Comparison of ENCODE assay signal across 30 cellular contexts in genomic region chr12:68264864-68265256, GRCh38. TPM values are rescaled to one million over a fixed set of nuclear protein-coding genes. Genes with fewer than 3 reads are reported as not detected.
A peak's percentile ranks its signal among the peaks of the same experiment; 100 is the strongest.
DNase-seq lines count a peak whose midpoint lies in the region; ATAC-seq, FAIRE-seq and TF ChIP-seq lines count a peak whose summit lies in the region.
"Had no signal": no experiment of that assay in that cellular context is flagged by ENCODE, and none has a peak within 500 bp of the region (broad histone marks: within the 10 kb centered on the region; RNA-seq: fewer than 3 reads in every experiment).

No MANE protein-coding gene starts in this region.

- peak overlapping the region in 2 of 3 donors; percentile 17 to 39 for H3K27ac ChIP-seq in thyroid gland
- H3K27ac ChIP-seq: coronary artery, RWPE1 had no signal

- H3K27me3 ChIP-seq in adipocyte (replicated peaks; ENCODE audit: control insufficient read depth, insufficient read depth, low read length) (no peaks in the 10 kb centered on the region), thyroid gland (no peaks in the 10 kb centered on the region)

- peaks cover 8% of the 10 kb centered on the region for H3K27me3 Mint-ChIP-seq in activated CD4-positive, alpha-beta T cell treated with anti-CD3 and anti-CD28 coated beads, Interleukin-2, amount 10 ng/mL, durations not matched to agents 24 days and 14 days
- H3K27me3 Mint-ChIP-seq in activated CD4-positive, alpha-beta T cell treated with anti-CD3 and anti-CD28 coated beads, Interleukin-2, amount 10 ng/mL, durations not matched to agents 7 days and 5 days = peaks cover 20% of the 10 kb centered on the region

- H3K36me3 ChIP-seq in adipocyte (ENCODE audit: control insufficient read depth, insufficient read depth, low read length, severe bottlenecking) = no peaks in the 10 kb centered on the region
- no peaks in the 10 kb centered on the region for H3K36me3 ChIP-seq in thyroid gland
- H3K36me3 ChIP-seq: HAP-1 had no signal

- H3K9me3 Mint-ChIP-seq in activated CD4-positive, alpha-beta T cell treated with anti-CD3 and anti-CD28 coated beads, Interleukin-2, amount 10 ng/mL, durations not matched to agents 24 days and 14 days = peaks cover 7% of the 10 kb centered on the region
- peaks cover 5% of the 10 kb centered on the region for H3K9me3 Mint-ChIP-seq in activated CD4-positive, alpha-beta T cell treated with anti-CD3 and anti-CD28 coated beads, Interleukin-2, amount 10 ng/mL, durations not matched to agents 7 days and 5 days
- H3K9me3 Mint-ChIP-seq: activated naive CD4-positive, alpha-beta T cell treated with anti-CD3 and anti-CD28 coated beads, Interleukin-2, amount 50 U/mL, for 72 hours; brain had no signal

- POLR2A ChIA-PET in activated CD4-positive, alpha-beta T cell treated with anti-CD3 and anti-CD28 coated beads, Interleukin-2, amount 10 ng/mL, durations not matched to agents 7 days and 5 days (lab: Charles Lee) = no interaction called here

- H3K4me1 Mint-ChIP-seq in activated CD4-positive, alpha-beta T cell treated with anti-CD3 and anti-CD28 coated beads, Interleukin-2, amount 10 ng/mL, durations not matched to agents 24 days and 14 days = peaks cover 65% of the 10 kb centered on the region
- H3K4me1 Mint-ChIP-seq in activated CD4-positive, alpha-beta T cell treated with anti-CD3 and anti-CD28 coated beads, Interleukin-2, amount 10 ng/mL, durations not matched to agents 7 days and 5 days = peaks cover 30% of the 10 kb centered on the region

- peaks cover 3% of the 10 kb centered on the region for H3K36me3 Mint-ChIP-seq in activated CD4-positive, alpha-beta T cell treated with anti-CD3 and anti-CD28 coated beads, Interleukin-2, amount 10 ng/mL, durations not matched to agents 24 days and 14 days (ENCODE audit: low read depth)
- H3K36me3 Mint-ChIP-seq in activated CD4-positive, alpha-beta T cell treated with anti-CD3 and anti-CD28 coated beads, Interleukin-2, amount 10 ng/mL, durations not matched to agents 7 days and 5 days (ENCODE audit: low read depth) = no peaks in the 10 kb centered on the region
- H3K36me3 Mint-ChIP-seq: activated naive CD4-positive, alpha-beta T cell treated with anti-CD3 and anti-CD28 coated beads, Interleukin-2, amount 50 U/mL, for 72 hours; brain had no signal

- TF ChIP-seq POLR2A in thyroid gland (IDR thresholded peaks at IDR 0.05) (no peak), GM12891 (IDR thresholded peaks at IDR 0.05; ENCODE audit: low read depth, low read length) (no peak)

- no peak overlapping the region for H3K9ac ChIP-seq in adipocyte (ENCODE audit: low read length)

- FAIRE-seq in GM12891 (lab: Jason Lieb, UNC) = no peak
- FAIRE-seq: D721Med, endometrium, keratinocyte had no signal

- H3K4me3 ChIP-seq in adipocyte (ENCODE audit: low read length) (no peak overlapping the region), fibroblast of the aortic adventitia (ENCODE audit: low read depth, low read length) (no peak overlapping the region), thyroid gland (replicated peaks in 1 of 3) (no peak overlapping the region)
- H3K4me3 ChIP-seq: coronary artery, HAP-1, lung had no signal

- CTCF ChIA-PET in activated CD4-positive, alpha-beta T cell treated with anti-CD3 and anti-CD28 coated beads, Interleukin-2, amount 10 ng/mL, durations not matched to agents 7 days and 5 days (lab: Charles Lee) = interaction anchor here (0.6 to 1.3 kb wide), 3 partner anchors 20 to 36 kb away, joined by 4 read pairs; no protein-coding TSS in a partner anchor

- no peak for DNase-seq in activated CD4-positive, alpha-beta T cell treated with anti-CD3 and anti-CD28 coated beads, Interleukin-2, amount 10 ng/mL, durations not matched to agents 24 days and 14 days
- no peak for DNase-seq in activated CD4-positive, alpha-beta T cell treated with anti-CD3 and anti-CD28 coated beads, Interleukin-2, amount 10 ng/mL, durations not matched to agents 7 days and 5 days
- DNase-seq in adipocyte (ENCODE audit: low read depth) (peak; percentile 63), fibroblast of the aortic adventitia (ENCODE audit: low read depth) (peak; percentile 88), thyroid gland (no peak), GM12891 (ENCODE audit: insufficient read length, low spot score) (no peak)
- no peak for DNase-seq in activated naive CD4-positive, alpha-beta T cell treated with anti-CD3 and anti-CD28 coated beads, Interleukin-2, amount 50 U/mL, for 16 hours
- DNase-seq: activated CD4-positive, alpha-beta T cell treated with anti-CD3 and anti-CD28 coated beads for 1 hour; activated T-cell treated with anti-CD3 and anti-CD28 coated beads, Interleukin-2, amount 50 U/mL, for 48 hours; C1 segment of cervical spinal cord; foreskin melanocyte; GDM1; hippocampal formation; NCI-H2081 treated with DMSO at 0.1 percent for 48 hours; NCI-H510A treated with DMSO at 0.1 percent for 48 hours; nucleus accumbens; stimulated activated CD4-positive, alpha-beta T cell treated with anti-CD3 and anti-CD28 coated beads, Interleukin-15, amount 100 ng/mL, for 24 hours; substantia nigra had no signal

- no peak overlapping the region for H3K4me3 Mint-ChIP-seq in activated CD4-positive, alpha-beta T cell treated with anti-CD3 and anti-CD28 coated beads, Interleukin-2, amount 10 ng/mL, durations not matched to agents 24 days and 14 days
- H3K4me3 Mint-ChIP-seq in activated CD4-positive, alpha-beta T cell treated with anti-CD3 and anti-CD28 coated beads, Interleukin-2, amount 10 ng/mL, durations not matched to agents 7 days and 5 days = no peak overlapping the region
- H3K4me3 Mint-ChIP-seq: brain had no signal

- H3K27ac Mint-ChIP-seq in activated CD4-positive, alpha-beta T cell treated with anti-CD3 and anti-CD28 coated beads, Interleukin-2, amount 10 ng/mL, durations not matched to agents 24 days and 14 days = peak overlapping the region; percentile 77
- H3K27ac Mint-ChIP-seq in activated CD4-positive, alpha-beta T cell treated with anti-CD3 and anti-CD28 coated beads, Interleukin-2, amount 10 ng/mL, durations not matched to agents 7 days and 5 days = no peak overlapping the region

- H3K4me1 ChIP-seq in adipocyte (ENCODE audit: control insufficient read depth, insufficient read depth, low read length) (peaks cover 57% of the 10 kb centered on the region), thyroid gland (peaks cover 13 to 18% of the 10 kb centered on the region in 2 donors)
- H3K4me1 ChIP-seq: HAP-1 had no signal

- TF ChIP-seq CTCF in fibroblast of the aortic adventitia (IDR thresholded peaks at IDR 0.05; ENCODE audit: insufficient read depth, low read length) = no peak
- no peak for TF ChIP-seq CTCF in thyroid gland (IDR thresholded peaks at IDR 0.05)

- intact Hi-C loops in activated CD4-positive, alpha-beta T cell treated with anti-CD3 and anti-CD28 coated beads, Interleukin-2, amount 10 ng/mL, durations not matched to agents 24 days and 14 days (cut with micrococcal nuclease) = loop anchor here (10.0 kb wide), 2 partner anchors 220 to 570 kb away; no protein-coding TSS in a partner anchor
- intact Hi-C loops in thyroid gland (cut with DNase I) = no loop called here

- no peak for ATAC-seq in HG02938 (IDR thresholded peaks at IDR 0.05; ENCODE audit: unreplicated experiment)

- no peaks in the 10 kb centered on the region for H3K9me3 ChIP-seq in adipocyte (ENCODE audit: control insufficient read depth, low read length)
- no peaks in the 10 kb centered on the region for H3K9me3 ChIP-seq in thyroid gland
- H3K9me3 ChIP-seq: HAP-1 had no signal

- 81 to 89% methylated on average over 1 of the region's 1 CpG for WGBS in thyroid gland, 2 donors

TF ChIP-seq in GM12891, 5 proteins besides CTCF, POLR2A, EP300 and RAD21:
- no peak for TF ChIP-seq PAX5 (IDR thresholded peaks at IDR 0.05; ENCODE audit: insufficient read depth, low read length, severe bottlenecking)
- TF ChIP-seq POLR2AphosphoS5 (IDR thresholded peaks at IDR 0.05; ENCODE audit: low read depth, low read length) = no peak
- no peak for TF ChIP-seq POU2F2 (IDR thresholded peaks at IDR 0.05; ENCODE audit: low read depth, low read length)
- no peak for TF ChIP-seq SPI1 (IDR thresholded peaks at IDR 0.05; ENCODE audit: low read depth, low read length)
- no peak for TF ChIP-seq TAF1 (IDR thresholded peaks at IDR 0.05; ENCODE audit: low read depth, low read length)

RNA-seq across cellular contexts. Expression of gene IL22, which starts 11.5 kb away (rescaled TPM):
- 2.4 and 3.1 TPM in 2 replicates for total RNA-seq in activated CD4-positive, alpha-beta T cell treated with anti-CD3 and anti-CD28 coated beads, Interleukin-2, amount 10 ng/mL, durations not matched to agents 24 days and 14 days
- under 1 TPM; 0.42 to 0.69 TPM for total RNA-seq in activated CD4-positive, alpha-beta T cell treated with anti-CD3 and anti-CD28 coated beads, Interleukin-2, amount 10 ng/mL, durations not matched to agents 7 days and 5 days
- not detected in 2 replicates for total RNA-seq in fibroblast of the aortic adventitia (ENCODE audit: low replicate concordance)
- total RNA-seq in thyroid gland = not detected
- not detected for polyA plus RNA-seq in GM12891 (2012; ENCODE audit: low read depth, missing spikeins)
- total RNA-seq: A172, lung, urinary bladder had no signal
- polyA plus RNA-seq: keratinocyte, urinary bladder had no signal

RNA-seq across cellular contexts. Expression of gene IL26, which starts 39.2 kb away (rescaled TPM):
- total RNA-seq in activated CD4-positive, alpha-beta T cell treated with anti-CD3 and anti-CD28 coated beads, Interleukin-2, amount 10 ng/mL, durations not matched to agents 24 days and 14 days = 6.9 and 7.7 TPM in 2 replicates
- under 1 TPM; 0.50 to 1.00 TPM for total RNA-seq in activated CD4-positive, alpha-beta T cell treated with anti-CD3 and anti-CD28 coated beads, Interleukin-2, amount 10 ng/mL, durations not matched to agents 7 days and 5 days
- total RNA-seq in fibroblast of the aortic adventitia (ENCODE audit: low replicate concordance) (not detected in 2 replicates), thyroid gland (not detected)
- not detected for polyA plus RNA-seq in GM12891 (2012; ENCODE audit: low read depth, missing spikeins)
- total RNA-seq: A172, lung, urinary bladder had no signal
- polyA plus RNA-seq: keratinocyte, lung had no signal

Comparison
In these comparisons a context has a peak if more than half of its experiments do, and no peak if none do; other contexts are left out.
1. DNase-seq: peak in adipocyte (single experiment) and fibroblast of the aortic adventitia (single experiment); none in activated CD4-positive, alpha-beta T cell treated with anti-CD3 and anti-CD28 coated beads, Interleukin-2, amount 10 ng/mL, durations not matched to agents 24 days and 14 days (single experiment), activated CD4-positive, alpha-beta T cell treated with anti-CD3 and anti-CD28 coated beads, Interleukin-2, amount 10 ng/mL, durations not matched to agents 7 days and 5 days (single experiment), thyroid gland (0 of 2), GM12891 (single experiment) and activated naive CD4-positive, alpha-beta T cell treated with anti-CD3 and anti-CD28 coated beads, Interleukin-2, amount 50 U/mL, for 16 hours (single experiment).